Comparison of ENCODE assay signal across 12 cellular contexts in the genomic region with DNA sequence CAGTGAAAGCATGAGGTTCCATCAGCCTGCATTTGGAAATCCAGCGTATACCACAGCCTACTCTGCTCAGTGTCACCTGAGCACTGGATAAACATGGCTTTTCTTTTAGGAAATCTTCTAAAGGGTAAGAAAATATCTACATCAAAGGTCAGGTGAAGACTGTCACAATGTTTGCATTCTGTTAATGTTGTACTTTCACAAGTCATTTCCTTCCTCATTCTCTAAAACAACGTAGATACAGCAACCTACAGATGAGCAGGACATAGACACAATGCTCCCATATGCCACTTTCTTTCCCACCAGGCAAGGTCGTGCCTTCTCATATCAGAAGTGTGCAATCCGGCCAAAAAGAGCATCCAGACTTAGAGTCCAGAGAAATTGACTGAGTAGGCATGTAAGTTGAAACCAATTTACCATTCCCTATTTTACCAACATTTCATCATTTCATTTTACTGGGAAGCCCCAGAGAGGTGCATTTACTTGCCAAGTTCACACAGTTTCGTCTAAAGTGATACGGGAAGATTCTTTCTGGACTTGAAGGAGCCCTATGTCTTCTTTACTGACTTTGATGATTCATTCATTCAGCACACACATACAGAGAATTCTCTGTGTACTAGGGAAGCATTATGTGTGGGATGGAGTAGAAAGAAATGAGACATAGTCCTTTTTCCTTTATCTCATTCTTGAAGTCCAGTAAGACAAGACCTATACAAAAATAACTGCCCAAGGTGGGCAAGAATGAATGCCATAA. TPM values are rescaled to one million over a fixed set of nuclear protein-coding genes. Genes with fewer than 3 reads are reported as not detected.
DNase-seq lines count a peak whose midpoint lies in the region; ATAC-seq and TF ChIP-seq lines count a peak whose summit lies in the region.
"Had no signal": no experiment of that assay in that cellular context is flagged by ENCODE, and none has a peak within 500 bp of the region (broad histone marks: within the 10 kb centered on the region; RNA-seq: fewer than 3 reads in every experiment).

No MANE protein-coding gene starts in this region.

- DNase-seq in HT1080 (ENCODE audit: low read depth) (peak; percentile 53), lower lobe of right lung (no peak), NCI-H2227 treated with DMSO at 0.1 percent for 48 hours (lab: John Stamatoyannopoulos, UW) (no peak), endothelial cell (ENCODE audit: low spot score) (no peak)
- no peak for DNase-seq in activated CD4-positive, alpha-beta T cell treated with anti-CD3 and anti-CD28 coated beads, Interleukin-2, amount 10 ng/mL, durations not matched to agents 7 days and 5 days
- DNase-seq: effector memory CD4-positive, alpha-beta T cell; naive thymus-derived CD8-positive, alpha-beta T cell; NCI-H187; stimulated activated naive CD4-positive, alpha-beta T cell treated with Interleukin-2 at 50 U/mL for 16 hours had no signal

- H3K36me3 ChIP-seq in BLaER1 treated with 17β-estradiol and CSF1 and Interleukin-3, amounts not matched to agents 10 nM and 100 nM, result no peaks in the 10 kb centered on the region
- H3K36me3 ChIP-seq in SU-DHL-6 (ENCODE audit: low read length), result no peaks in the 10 kb centered on the region
- no peaks in the 10 kb centered on the region for H3K36me3 ChIP-seq in lower lobe of right lung

- H3K27ac Mint-ChIP-seq in activated CD4-positive, alpha-beta T cell treated with anti-CD3 and anti-CD28 coated beads, Interleukin-2, amount 10 ng/mL, durations not matched to agents 7 days and 5 days, result no peak overlapping the region
- H3K27ac Mint-ChIP-seq in endothelial cell (ENCODE audit: unreplicated experiment), result no peak overlapping the region
- H3K27ac Mint-ChIP-seq: naive thymus-derived CD8-positive, alpha-beta T cell had no signal

- H2AFZ ChIP-seq in SU-DHL-6 (ENCODE audit: low read depth, low read length, severe bottlenecking), result peak overlapping the region; percentile 17

- peaks cover 5 to 15% (median 9%) of the 10 kb centered on the region in 10 experiments; a peak in 16 of 20 replicates for H3K4me1 ChIP-seq in BLaER1 treated with 17β-estradiol and CSF1 and Interleukin-3, amounts not matched to agents 10 nM and 100 nM
- no peaks in the 10 kb centered on the region for H3K4me1 ChIP-seq in lower lobe of right lung

- peak overlapping the region; percentile 3 to 76 (median 35); a peak in 16 of 22 replicates for H3K4me2 ChIP-seq in BLaER1 treated with 17β-estradiol and CSF1 and Interleukin-3, amounts not matched to agents 10 nM and 100 nM
- peak overlapping the region; percentile 49 for H3K4me2 ChIP-seq in SU-DHL-6 (ENCODE audit: low read depth, low read length, poor library complexity, severe bottlenecking)

- no peaks in the 10 kb centered on the region for H3K9me2 ChIP-seq in SU-DHL-6 (replicated peaks; ENCODE audit: insufficient read depth, low read length)

- no peak overlapping the region for H3K9ac ChIP-seq in BLaER1 treated with 17β-estradiol and CSF1 and Interleukin-3, amounts not matched to agents 10 nM and 100 nM
- peak overlapping the region; percentile 21 for H3K9ac ChIP-seq in SU-DHL-6 (ENCODE audit: low read length)

- H3K27me3 Mint-ChIP-seq in activated CD4-positive, alpha-beta T cell treated with anti-CD3 and anti-CD28 coated beads, Interleukin-2, amount 10 ng/mL, durations not matched to agents 7 days and 5 days, result peaks cover 2% of the 10 kb centered on the region
- no peaks in the 10 kb centered on the region for H3K27me3 Mint-ChIP-seq in endothelial cell (ENCODE audit: unreplicated experiment)

- no peaks in the 10 kb centered on the region for H3K27me3 ChIP-seq in BLaER1 treated with 17β-estradiol and CSF1 and Interleukin-3, amounts not matched to agents 10 nM and 100 nM
- H3K27me3 ChIP-seq in SU-DHL-6 (ENCODE audit: low read length), result no peaks in the 10 kb centered on the region
- no peaks in the 10 kb centered on the region for H3K27me3 ChIP-seq in lower lobe of right lung (ENCODE audit: low read depth)

- H3K27ac ChIP-seq in BLaER1 treated with 17β-estradiol and CSF1 and Interleukin-3, amounts not matched to agents 10 nM and 100 nM, result peak overlapping the region in 3 of 11 experiments; percentile 10 to 41 (median 25); a peak in 3 of 22 replicates
- peak overlapping the region; percentile 42 for H3K27ac ChIP-seq in SU-DHL-6 (ENCODE audit: low read depth, low read length)
- no peak overlapping the region for H3K27ac ChIP-seq in lower lobe of right lung

- intact Hi-C loops in lower lobe of right lung (cut with DNase I), result no loop called here

- ATAC-seq in lower lobe of right lung (peak; percentile 28 to 57), HG02623 (IDR thresholded peaks at IDR 0.05; ENCODE audit: unreplicated experiment) (no peak)
- ATAC-seq: naive thymus-derived CD8-positive, alpha-beta T cell had no signal

- H4K20me1 ChIP-seq in BLaER1 treated with 17β-estradiol and CSF1 and Interleukin-3, amounts not matched to agents 10 nM and 100 nM, result no peaks in the 10 kb centered on the region
- H4K20me1 ChIP-seq in SU-DHL-6 (ENCODE audit: low read depth, low read length), result no peaks in the 10 kb centered on the region

- no peak overlapping the region for H3K4me3 ChIP-seq in BLaER1 treated with 17β-estradiol and CSF1 and Interleukin-3, amounts not matched to agents 10 nM and 100 nM
- peak overlapping the region; percentile 1 for H3K4me3 ChIP-seq in SU-DHL-6 (ENCODE audit: insufficient read depth, low read length, poor library complexity, severe bottlenecking)
- no peak overlapping the region for H3K4me3 ChIP-seq in lower lobe of right lung

- H3F3A ChIP-seq in SU-DHL-6 (ENCODE audit: insufficient read depth), result no peaks in the 10 kb centered on the region

- TF ChIP-seq CTCF in SU-DHL-6 (IDR thresholded peaks at IDR 0.05; ENCODE audit: insufficient read depth, low read length, poor library complexity, severe bottlenecking) (no peak), lower lobe of right lung (IDR thresholded peaks at IDR 0.05) (no peak), endothelial cell (IDR thresholded peaks at IDR 0.05; ENCODE audit: unreplicated experiment) (no peak)

- H3K36me3 Mint-ChIP-seq in activated CD4-positive, alpha-beta T cell treated with anti-CD3 and anti-CD28 coated beads, Interleukin-2, amount 10 ng/mL, durations not matched to agents 7 days and 5 days (ENCODE audit: low read depth), result no peaks in the 10 kb centered on the region
- H3K36me3 Mint-ChIP-seq in endothelial cell (ENCODE audit: low read depth, unreplicated experiment), result no peaks in the 10 kb centered on the region
- H3K36me3 Mint-ChIP-seq: naive thymus-derived CD8-positive, alpha-beta T cell had no signal

- H3K9me3 Mint-ChIP-seq in activated CD4-positive, alpha-beta T cell treated with anti-CD3 and anti-CD28 coated beads, Interleukin-2, amount 10 ng/mL, durations not matched to agents 7 days and 5 days, result no peaks in the 10 kb centered on the region
- H3K9me3 Mint-ChIP-seq in endothelial cell (ENCODE audit: unreplicated experiment), result no peaks in the 10 kb centered on the region
- H3K9me3 Mint-ChIP-seq: naive thymus-derived CD8-positive, alpha-beta T cell had no signal

- H3K9me3 ChIP-seq in BLaER1 treated with 17β-estradiol and CSF1 and Interleukin-3, amounts not matched to agents 10 nM and 100 nM (replicated peaks in 1 of 11), result no peaks in the 10 kb centered on the region
- H3K9me3 ChIP-seq in SU-DHL-6 (ENCODE audit: insufficient read depth, low read length) (no peaks in the 10 kb centered on the region), lower lobe of right lung (no peaks in the 10 kb centered on the region)

- H3K79me2 ChIP-seq in SU-DHL-6 (ENCODE audit: insufficient read depth, low read length), result no peaks in the 10 kb centered on the region

- CTCF ChIA-PET in activated CD4-positive, alpha-beta T cell treated with anti-CD3 and anti-CD28 coated beads, Interleukin-2, amount 10 ng/mL, durations not matched to agents 7 days and 5 days (lab: Charles Lee), result no interaction called here

- peaks cover 5% of the 10 kb centered on the region for H3K4me1 Mint-ChIP-seq in activated CD4-positive, alpha-beta T cell treated with anti-CD3 and anti-CD28 coated beads, Interleukin-2, amount 10 ng/mL, durations not matched to agents 7 days and 5 days
- no peaks in the 10 kb centered on the region for H3K4me1 Mint-ChIP-seq in endothelial cell (ENCODE audit: unreplicated experiment)

- POLR2A ChIA-PET in activated CD4-positive, alpha-beta T cell treated with anti-CD3 and anti-CD28 coated beads, Interleukin-2, amount 10 ng/mL, durations not matched to agents 7 days and 5 days (lab: Charles Lee), result no interaction called here

- no peak overlapping the region for H3K4me3 Mint-ChIP-seq in activated CD4-positive, alpha-beta T cell treated with anti-CD3 and anti-CD28 coated beads, Interleukin-2, amount 10 ng/mL, durations not matched to agents 7 days and 5 days
- H3K4me3 Mint-ChIP-seq in endothelial cell (ENCODE audit: unreplicated experiment), result no peak overlapping the region
- H3K4me3 Mint-ChIP-seq: naive thymus-derived CD8-positive, alpha-beta T cell had no signal

RNA-seq across cellular contexts. Expression of a gene that starts 30.6 kb away (rescaled TPM):
- total RNA-seq in HT1080 (2014; rRNA removed; shearing (Covaris generic)), result 11.7 and 17.4 TPM in 2 replicates
- polyA plus RNA-seq in HT1080 (2015; cell fraction: cytosol; rRNA removed), result 6.7 and 13.0 TPM in 2 replicates
- polyA plus RNA-seq in HT1080 (2015; cell fraction: nucleus; rRNA removed), result 17.2 and 19.8 TPM in 2 replicates
- total RNA-seq in lower lobe of right lung (180 TPM), endothelial cell (ENCODE audit: unreplicated experiment) (181 TPM)
- 10 to 100 TPM; 63.6 to 70.3 TPM for total RNA-seq in activated CD4-positive, alpha-beta T cell treated with anti-CD3 and anti-CD28 coated beads, Interleukin-2, amount 10 ng/mL, durations not matched to agents 7 days and 5 days
